8 cellular contexts compared by ENCODE assay signal in genomic region chr6:36838896-36839818, GRCh38. TPM values are rescaled to one million over a fixed set of nuclear protein-coding genes. Genes with fewer than 3 reads are reported as not detected.
DNase-seq lines count a peak whose midpoint lies in the region; ATAC-seq, FAIRE-seq and TF ChIP-seq lines count a peak whose summit lies in the region.

CPNE5 (minus strand) TSS chr6:36839444; CDS start chr6:36839377, 67 bp downstream.

- intact Hi-C loops in vagina (cut with DNase I) = no loop called here

- peak within 1 kb of the TSS; percentile 10 to 15 for H3K18ac ChIP-seq in mesenchymal stem cell (ENCODE audit: low read depth in 1 of 2, low read length in 2 of 2)

- H2BK5ac ChIP-seq in mesenchymal stem cell (ENCODE audit: low read depth, low read length, poor library complexity, severe bottlenecking) = no peak within 1 kb of the TSS

- POLR2A ChIA-PET in AG04450 (lab: Yijun Ruan, JAX) = no interaction called here

- H3K4ac ChIP-seq in mesenchymal stem cell (ENCODE audit: low read depth in 1 of 2, low read length in 2 of 2) = no peak within 1 kb of the TSS

- H2BK15ac ChIP-seq in mesenchymal stem cell (ENCODE audit: low read depth, poor library complexity, severe bottlenecking) = peak within 1 kb of the TSS; percentile 23

- no peaks in the 10 kb centered on the region for H3K79me1 ChIP-seq in mesenchymal stem cell (replicated peaks; ENCODE audit: low read length, poor library complexity, severe bottlenecking)

- ATAC-seq in HG03378 (IDR thresholded peaks at IDR 0.05; ENCODE audit: unreplicated experiment) (no peak), foreskin keratinocyte (no peak)

- H3K23ac ChIP-seq in mesenchymal stem cell (ENCODE audit: low read length in 2 of 2) = peak within 1 kb of the TSS in 1 of 2 experiments; percentile 1

- no peak within 1 kb of the TSS for H3K14ac ChIP-seq in mesenchymal stem cell (ENCODE audit: low read length in 2 of 2)

- no peak within 1 kb of the TSS for H4K91ac ChIP-seq in mesenchymal stem cell (ENCODE audit: low read length)

- H2AK5ac ChIP-seq in mesenchymal stem cell (ENCODE audit: low read length, severe bottlenecking) = no peak within 1 kb of the TSS

- H2AFZ ChIP-seq in mesenchymal stem cell (ENCODE audit: low read depth, low read length) = no peak within 1 kb of the TSS

- FAIRE-seq in GM12891 (lab: Jason Lieb, UNC) = no peak

- H3K27ac ChIP-seq in AG04450 (ENCODE audit: low read depth, low read length) (no peak within 1 kb of the TSS), HUES6 (ENCODE audit: low read depth, low read length) (no peak within 1 kb of the TSS), mesenchymal stem cell (ENCODE audit: low read length, poor library complexity, severe bottlenecking) (no peak within 1 kb of the TSS), vagina (peak within 1 kb of the TSS; percentile 60), foreskin keratinocyte (no peak within 1 kb of the TSS)

- H3K4me1 ChIP-seq in HUES6 (ENCODE audit: control insufficient read depth, insufficient read depth, low read length) (peaks cover 17% of the 10 kb centered on the region), mesenchymal stem cell (ENCODE audit: control insufficient read depth, insufficient read depth, low read depth, low read length) (peaks cover 20% of the 10 kb centered on the region), vagina (peaks cover 25% of the 10 kb centered on the region), foreskin keratinocyte (no peaks in the 10 kb centered on the region)

- H2BK12ac ChIP-seq in mesenchymal stem cell (ENCODE audit: low read length in 2 of 2) = no peak within 1 kb of the TSS

- H3K27me3 ChIP-seq in AG04450 (ENCODE audit: control insufficient read depth, insufficient read depth, low read length) = peaks cover 36% of the 10 kb centered on the region
- H3K27me3 ChIP-seq in HUES6 (ENCODE audit: control insufficient read depth, insufficient read depth, low read length) = peaks cover 77% of the 10 kb centered on the region
- peaks cover 45 to 78% of the 10 kb centered on the region in 2 experiments for H3K27me3 ChIP-seq in mesenchymal stem cell (ENCODE audit: control insufficient read depth in 1 of 2, insufficient read depth in 1 of 2, low read length in 2 of 2)
- no peaks in the 10 kb centered on the region for H3K27me3 ChIP-seq in vagina
- peaks cover 69% of the 10 kb centered on the region for H3K27me3 ChIP-seq in foreskin keratinocyte

- H2BK120ac ChIP-seq in mesenchymal stem cell (ENCODE audit: low read depth, low read length) = peak within 1 kb of the TSS; percentile 24

- H3K4me3 ChIP-seq in AG04450 (ENCODE audit: low read depth, low read length) (peak within 1 kb of the TSS; percentile 60), HUES6 (ENCODE audit: low read depth, low read length) (peak within 1 kb of the TSS; percentile 64), cardiac fibroblast (replicated peaks in 1 of 2; ENCODE audit: low read depth in 2 of 2, low read length in 2 of 2) (peak within 1 kb of the TSS; percentile 51 to 54), mesenchymal stem cell (ENCODE audit: insufficient read depth in 1 of 2, low read depth in 1 of 2, low read length in 2 of 2) (peak within 1 kb of the TSS; percentile 49 to 67), vagina (peak within 1 kb of the TSS; percentile 46 to 80)

- TF ChIP-seq CTCF in AG04450 (IDR thresholded peaks at IDR 0.05; ENCODE audit: low read depth, low read length) = no peak
- TF ChIP-seq CTCF in cardiac fibroblast (IDR thresholded peaks at IDR 0.05; ENCODE audit: low read depth, low read length) = no peak
- TF ChIP-seq CTCF in vagina (IDR thresholded peaks at IDR 0.05) = no peak
- no peak for TF ChIP-seq CTCF in foreskin keratinocyte (conservative IDR thresholded peaks at IDR 0.05)

- CTCF ChIA-PET in AG04450 (lab: Charles Lee) = no interaction called here

- 5% methylated on average over 41 of the region's 63 CpGs for WGBS in mesenchymal stem cell

- no peak for TF ChIP-seq POLR2A in vagina (IDR thresholded peaks at IDR 0.05)
- TF ChIP-seq POLR2A in GM12891 (IDR thresholded peaks at IDR 0.05; ENCODE audit: low read depth, low read length) = no peak

- H3K36me3 ChIP-seq in HUES6 (ENCODE audit: control insufficient read depth, insufficient read depth, low read length) (no peaks in the 10 kb centered on the region), mesenchymal stem cell (ENCODE audit: control insufficient read depth in 1 of 2, insufficient read depth in 2 of 2, low read depth in 1 of 2, low read length in 2 of 2) (no peaks in the 10 kb centered on the region), vagina (no peaks in the 10 kb centered on the region)

- peak within 1 kb of the TSS; percentile 86 for H3K4me2 ChIP-seq in mesenchymal stem cell (ENCODE audit: low read length, poor library complexity, severe bottlenecking)

- DNase-seq in AG04450 (ENCODE audit: low read depth, low spot score) (no peak), cardiac fibroblast (ENCODE audit: low read depth in 2 of 2) (no peak), mesenchymal stem cell (no peak), vagina (ENCODE audit: extremely low spot score in 2 of 2) (no peak), GM12891 (ENCODE audit: insufficient read length, low spot score) (no peak), foreskin keratinocyte (no peak)

- no peaks in the 10 kb centered on the region; the same call in 1 of the 2 replicates for H3K9me3 ChIP-seq in AG04450 (ENCODE audit: control insufficient read depth, insufficient read depth, low read length)
- no peaks in the 10 kb centered on the region for H3K9me3 ChIP-seq in HUES6 (ENCODE audit: control insufficient read depth, insufficient read depth, low read depth, low read length)
- H3K9me3 ChIP-seq in mesenchymal stem cell (ENCODE audit: control insufficient read depth, low read length) = no peaks in the 10 kb centered on the region
- no peaks in the 10 kb centered on the region for H3K9me3 ChIP-seq in vagina

- no peak within 1 kb of the TSS for H3K9ac ChIP-seq in HUES6 (ENCODE audit: low read length)
- no peak within 1 kb of the TSS for H3K9ac ChIP-seq in mesenchymal stem cell (ENCODE audit: low read length)

- peak within 1 kb of the TSS; percentile 27 for H4K8ac ChIP-seq in mesenchymal stem cell (ENCODE audit: low read length)

TF ChIP-seq in GM12891, 5 proteins besides CTCF, POLR2A, EP300 and RAD21:
- TF ChIP-seq PAX5 (IDR thresholded peaks at IDR 0.05; ENCODE audit: insufficient read depth, low read length, severe bottlenecking) (no peak), POLR2AphosphoS5 (IDR thresholded peaks at IDR 0.05; ENCODE audit: low read depth, low read length) (no peak), SPI1 (IDR thresholded peaks at IDR 0.05; ENCODE audit: low read depth, low read length) (no peak), POU2F2 (IDR thresholded peaks at IDR 0.05; ENCODE audit: low read depth, low read length) (no peak), TAF1 (IDR thresholded peaks at IDR 0.05; ENCODE audit: low read depth, low read length) (no peak)

RNA-seq across cellular contexts. Expression of gene CPNE5, which starts in this region (rescaled TPM):
- polyA plus RNA-seq in AG04450 (2011; rRNA removed) = 0.06 and 0.10 TPM in 2 replicates
- 0.14 and 0.30 TPM in 2 replicates for polyA minus RNA-seq in AG04450 (2011; rRNA and poly(A)+ RNA removed)
- polyA plus RNA-seq in mesenchymal stem cell (2013, experiment 1 of 2) = 0.12 TPM
- polyA plus RNA-seq in mesenchymal stem cell (2013, experiment 2 of 2) = 0.14 TPM
- total RNA-seq in vagina = 6.6 TPM
- polyA plus RNA-seq in GM12891 (2012; ENCODE audit: low read depth, missing spikeins) = 12.4 TPM
- total RNA-seq in foreskin keratinocyte = 0.07 TPM in 1 of 2 replicates, not detected in the other
- 0.08 TPM in 1 of 2 replicates, not detected in the other for polyA plus RNA-seq in foreskin keratinocyte
